In genomic region chr3:43183456-43183855, GRCh38 we compare ENCODE assay signal across 1 cellular context.
TF ChIP-seq lines count a peak whose summit lies in the region.

No MANE protein-coding gene starts in this region.

TF ChIP-seq in SK-N-SH, 30 proteins besides CTCF, POLR2A, EP300 and RAD21 (continued from another document):
- TF ChIP-seq USF1 (IDR thresholded peaks at IDR 0.05; ENCODE audit: borderline replicate concordance, low read depth) = no peak
- TF ChIP-seq IRF3 (IDR thresholded peaks at IDR 0.05; ENCODE audit: low read depth, low read length) = no peak
- no peak for TF ChIP-seq JUND (IDR thresholded peaks at IDR 0.05)
- no peak for TF ChIP-seq USF2 (IDR thresholded peaks at IDR 0.05; ENCODE audit: borderline replicate concordance, low read depth, low read length)
- peak; percentile 50; the same call in 1 of the 2 replicates for TF ChIP-seq RCOR1 (IDR thresholded peaks at IDR 0.05; ENCODE audit: low read length)
- no peak for TF ChIP-seq ELF1 (IDR thresholded peaks at IDR 0.05)
- peak; percentile 15 for TF ChIP-seq CHD2 (IDR thresholded peaks at IDR 0.05; ENCODE audit: low read length, partially characterized antibody)
- TF ChIP-seq GABPA (IDR thresholded peaks at IDR 0.05; ENCODE audit: low read depth) = no peak
- peak; percentile 61 for TF ChIP-seq GATA2 (CRISPR knock-in tag; IDR thresholded peaks at IDR 0.05)
